1 cellular context compared by ENCODE assay signal in genomic region chr1:200453544-200453905, GRCh38.
TF ChIP-seq lines count a peak whose summit lies in the region.

No MANE protein-coding gene starts in this region.

TF ChIP-seq in WTC11, 78 proteins besides CTCF, POLR2A, EP300 and RAD21 (continued from another document):
- TF ChIP-seq MAX (CRISPR knock-in tag; IDR thresholded peaks at IDR 0.05) (no peak), ZNF317 (CRISPR knock-in tag; IDR thresholded peaks at IDR 0.05; ENCODE audit: borderline replicate concordance, low read depth) (no peak)
TF ChIP-seq in WTC11: peak in this region for 0.
